22 cellular contexts compared by ENCODE assay signal in the genomic region with DNA sequence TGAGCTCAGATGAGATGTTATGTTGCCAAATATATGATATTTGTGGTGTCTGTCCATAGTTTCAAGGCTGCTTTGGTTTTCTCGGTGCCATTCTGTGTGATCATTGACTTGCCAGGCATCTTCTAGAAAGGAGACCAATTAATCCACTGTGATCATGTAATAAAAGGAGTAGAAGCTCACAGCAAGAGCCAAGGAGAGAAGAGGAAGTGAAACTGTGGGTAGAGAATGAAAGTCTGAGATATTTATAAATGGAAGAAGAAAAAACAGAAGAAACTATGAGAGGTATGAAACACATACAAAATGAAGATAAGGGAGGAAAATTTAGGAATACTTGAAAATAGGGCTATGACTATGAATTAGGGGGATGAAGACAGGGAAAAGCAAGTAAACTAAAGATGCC.
"Had no signal": no experiment of that assay in that cellular context is flagged by ENCODE, and none has a peak within 500 bp of the region (broad histone marks: within the 10 kb centered on the region; RNA-seq: fewer than 3 reads in every experiment).

No MANE protein-coding gene starts in this region.

- H3K27me3 ChIP-seq: colonic mucosa, heart right ventricle, neutrophil, sigmoid colon, testis, transverse colon had no signal

- H3K9me3 ChIP-seq: colonic mucosa, testis had no signal

- H3K27ac Mint-ChIP-seq: naive thymus-derived CD8-positive, alpha-beta T cell; stimulated activated naive B cell treated with anti-CD40 and anti-IgM and Interleukin-4, amounts not matched to agents 10 μg/mL and 1 μg/mL and 100 μg/mL, for 72 hours; stimulated activated naive CD8-positive, alpha-beta T cell treated with anti-CD3 and anti-CD28 coated beads, Interleukin-15, amount 100 ng/mL, for 72 hours had no signal

- H3K4me3 Mint-ChIP-seq: naive thymus-derived CD8-positive, alpha-beta T cell; stimulated activated naive B cell treated with anti-CD40 and anti-IgM and Interleukin-4, amounts not matched to agents 10 μg/mL and 1 μg/mL and 100 μg/mL, for 72 hours; stimulated activated naive CD8-positive, alpha-beta T cell treated with anti-CD3 and anti-CD28 coated beads, Interleukin-15, amount 100 ng/mL, for 72 hours had no signal

- H3K4me1 ChIP-seq: colonic mucosa, heart right ventricle, sigmoid colon, testis, transverse colon had no signal

- FAIRE-seq: endothelial cell of umbilical vein, islet of Langerhans had no signal

- DNase-seq: colonic mucosa; dermis blood vessel endothelial cell; erythroblast; foreskin melanocyte; heart right ventricle; hypothalamus; kidney glomerular epithelial cell; mammary epithelial cell; mucosa of descending colon; naive thymus-derived CD8-positive, alpha-beta T cell; posterior cingulate gyrus; sigmoid colon; stimulated activated CD4-positive, alpha-beta T cell treated with anti-CD3 and anti-CD28 coated beads, Interleukin-2, amount 100 ng/mL, for 24 hours; stimulated activated CD4-positive, alpha-beta T cell treated with anti-CD3 and anti-CD28 coated beads, Interleukin-4, amount 100 ng/mL, for 4 hours; stimulated activated naive B cell treated with anti-CD40 and anti-IgM and Interleukin-4, amounts not matched to agents 10 μg/mL and 1 μg/mL and 100 μg/mL, for 72 hours; stimulated activated naive CD8-positive, alpha-beta T cell treated with anti-CD3 and anti-CD28 coated beads, Interleukin-15, amount 100 ng/mL, for 72 hours; testis; transverse colon had no signal

- H3K4me1 Mint-ChIP-seq: stimulated activated naive CD8-positive, alpha-beta T cell treated with anti-CD3 and anti-CD28 coated beads, Interleukin-15, amount 100 ng/mL, for 72 hours had no signal

- H3K4me3 ChIP-seq: colonic mucosa, heart right ventricle, mucosa of descending colon, sigmoid colon, skin epidermis, testis, transverse colon had no signal

- H3K36me3 ChIP-seq: colonic mucosa, heart right ventricle, neutrophil, sigmoid colon, transverse colon had no signal

- H3K27ac ChIP-seq: colonic mucosa, heart right ventricle, neutrophil, sigmoid colon, skin epidermis, testis, transverse colon had no signal

- H3K27me3 Mint-ChIP-seq: stimulated activated naive B cell treated with anti-CD40 and anti-IgM and Interleukin-4, amounts not matched to agents 10 μg/mL and 1 μg/mL and 100 μg/mL, for 72 hours; stimulated activated naive CD8-positive, alpha-beta T cell treated with anti-CD3 and anti-CD28 coated beads, Interleukin-15, amount 100 ng/mL, for 72 hours had no signal

- ATAC-seq: heart right ventricle; mucosa of descending colon; naive thymus-derived CD8-positive, alpha-beta T cell; stimulated activated naive B cell treated with anti-CD40 and anti-IgM and Interleukin-4, amounts not matched to agents 10 μg/mL and 1 μg/mL and 100 μg/mL, for 72 hours; stimulated activated naive CD8-positive, alpha-beta T cell treated with anti-CD3 and anti-CD28 coated beads, Interleukin-15, amount 100 ng/mL, for 72 hours had no signal
